7 cellular contexts compared by ENCODE assay signal in genomic region chr10:111348049-111348448, GRCh38.
"Had no signal": no experiment of that assay in that cellular context is flagged by ENCODE, and none has a peak within 500 bp of the region (broad histone marks: within the 10 kb centered on the region; RNA-seq: fewer than 3 reads in every experiment).

No MANE protein-coding gene starts in this region.

- DNase-seq: H9, HCEC 1CT, KBM-7 had no signal

- H3K4me2 ChIP-seq: GM23338 had no signal

- ATAC-seq: GM23338, HepG2 had no signal

- FAIRE-seq: H1, H54, HepG2 had no signal

- H3K4me3 ChIP-seq: GM23338 had no signal

- H2AFZ ChIP-seq: GM23338 had no signal
